ENCODE assay signal across 1 cellular context in genomic region chr18:331231-331771, GRCh38.
TF ChIP-seq lines count a peak whose summit lies in the region.

No MANE protein-coding gene starts in this region.

TF ChIP-seq in endothelial cell of umbilical vein, 7 proteins besides CTCF, POLR2A, EP300 and RAD21 (continued from another document):
- no peak for TF ChIP-seq GATA2 (IDR thresholded peaks at IDR 0.05; ENCODE audit: insufficient read depth, insufficient read length, low read depth, low read length)
